Comparison of ENCODE assay signal across 1 cellular context in the genomic region with DNA sequence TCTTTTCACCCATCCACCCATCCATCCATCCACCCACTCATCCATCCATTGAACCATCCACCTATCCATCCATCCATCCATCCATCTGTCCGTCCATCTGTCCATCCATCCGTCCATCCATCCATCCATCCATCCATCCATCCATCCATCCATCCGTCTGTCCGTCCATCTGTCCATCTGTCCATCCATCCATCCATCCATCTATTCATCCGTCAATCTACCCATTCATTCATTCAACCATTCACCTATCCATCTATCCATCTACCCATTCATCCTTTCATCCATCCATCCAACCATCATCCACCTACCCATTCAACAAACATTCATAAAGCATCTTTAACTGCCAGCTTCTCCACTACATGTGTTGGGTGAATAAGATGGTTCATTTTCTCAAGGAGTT.
TF ChIP-seq lines count a peak whose summit lies in the region.

No MANE protein-coding gene starts in this region.

TF ChIP-seq in HepG2, 621 proteins besides CTCF, POLR2A, EP300 and RAD21:
- TF ChIP-seq ZNF512B (CRISPR knock-in tag; IDR thresholded peaks at IDR 0.05; ENCODE audit: borderline replicate concordance) (no peak), ZNF558 (CRISPR knock-in tag; IDR thresholded peaks at IDR 0.05; ENCODE audit: borderline replicate concordance) (no peak), FOSL2 (CRISPR knock-in tag; IDR thresholded peaks at IDR 0.05) (no peak), MAFF (IDR thresholded peaks at IDR 0.05; ENCODE audit: low read depth, low read length) (no peak), ZFP62 (CRISPR knock-in tag; IDR thresholded peaks at IDR 0.05) (no peak), ELF3 (CRISPR knock-in tag; IDR thresholded peaks at IDR 0.05) (no peak), KAT2B (IDR thresholded peaks at IDR 0.05; ENCODE audit: borderline replicate concordance, low read depth, low read length) (no peak), ESRRA (CRISPR knock-in tag; IDR thresholded peaks at IDR 0.05; ENCODE audit: low read depth) (no peak), NONO (IDR thresholded peaks at IDR 0.05) (0 out of 2 replicates have a peak, but pooled peaks have one; percentile 66), NONO (CRISPR knock-in tag; conservative IDR thresholded peaks at IDR 0.05) (no peak), ZFP36 (IDR thresholded peaks at IDR 0.05; ENCODE audit: borderline replicate concordance, low read depth, low read length, partially characterized antibody) (no peak), PHB2 (IDR thresholded peaks at IDR 0.05; ENCODE audit: partially characterized antibody) (peak; percentile 91), PLRG1 (conservative IDR thresholded peaks at IDR 0.05) (peak; percentile 96; the same call in 1 of the 2 replicates), CBX5 (CRISPR knock-in tag; IDR thresholded peaks at IDR 0.05; ENCODE audit: borderline replicate concordance) (no peak), ZNF20 (CRISPR knock-in tag; IDR thresholded peaks at IDR 0.05) (no peak), ZNF282 (IDR thresholded peaks at IDR 0.05; ENCODE audit: partially characterized antibody) (peak; percentile 74), MTF2 (CRISPR knock-in tag; IDR thresholded peaks at IDR 0.05; ENCODE audit: borderline replicate concordance) (no peak), SP4 (CRISPR knock-in tag; IDR thresholded peaks at IDR 0.05) (no peak), SP1 (IDR thresholded peaks at IDR 0.05) (0 out of 2 replicates have a peak, but pooled peaks have one; percentile 16), SP1 (CRISPR knock-in tag; IDR thresholded peaks at IDR 0.05) (no peak), YEATS4 (CRISPR knock-in tag; IDR thresholded peaks at IDR 0.05; ENCODE audit: borderline replicate concordance) (no peak)
- TF ChIP-seq, protein P1, sequence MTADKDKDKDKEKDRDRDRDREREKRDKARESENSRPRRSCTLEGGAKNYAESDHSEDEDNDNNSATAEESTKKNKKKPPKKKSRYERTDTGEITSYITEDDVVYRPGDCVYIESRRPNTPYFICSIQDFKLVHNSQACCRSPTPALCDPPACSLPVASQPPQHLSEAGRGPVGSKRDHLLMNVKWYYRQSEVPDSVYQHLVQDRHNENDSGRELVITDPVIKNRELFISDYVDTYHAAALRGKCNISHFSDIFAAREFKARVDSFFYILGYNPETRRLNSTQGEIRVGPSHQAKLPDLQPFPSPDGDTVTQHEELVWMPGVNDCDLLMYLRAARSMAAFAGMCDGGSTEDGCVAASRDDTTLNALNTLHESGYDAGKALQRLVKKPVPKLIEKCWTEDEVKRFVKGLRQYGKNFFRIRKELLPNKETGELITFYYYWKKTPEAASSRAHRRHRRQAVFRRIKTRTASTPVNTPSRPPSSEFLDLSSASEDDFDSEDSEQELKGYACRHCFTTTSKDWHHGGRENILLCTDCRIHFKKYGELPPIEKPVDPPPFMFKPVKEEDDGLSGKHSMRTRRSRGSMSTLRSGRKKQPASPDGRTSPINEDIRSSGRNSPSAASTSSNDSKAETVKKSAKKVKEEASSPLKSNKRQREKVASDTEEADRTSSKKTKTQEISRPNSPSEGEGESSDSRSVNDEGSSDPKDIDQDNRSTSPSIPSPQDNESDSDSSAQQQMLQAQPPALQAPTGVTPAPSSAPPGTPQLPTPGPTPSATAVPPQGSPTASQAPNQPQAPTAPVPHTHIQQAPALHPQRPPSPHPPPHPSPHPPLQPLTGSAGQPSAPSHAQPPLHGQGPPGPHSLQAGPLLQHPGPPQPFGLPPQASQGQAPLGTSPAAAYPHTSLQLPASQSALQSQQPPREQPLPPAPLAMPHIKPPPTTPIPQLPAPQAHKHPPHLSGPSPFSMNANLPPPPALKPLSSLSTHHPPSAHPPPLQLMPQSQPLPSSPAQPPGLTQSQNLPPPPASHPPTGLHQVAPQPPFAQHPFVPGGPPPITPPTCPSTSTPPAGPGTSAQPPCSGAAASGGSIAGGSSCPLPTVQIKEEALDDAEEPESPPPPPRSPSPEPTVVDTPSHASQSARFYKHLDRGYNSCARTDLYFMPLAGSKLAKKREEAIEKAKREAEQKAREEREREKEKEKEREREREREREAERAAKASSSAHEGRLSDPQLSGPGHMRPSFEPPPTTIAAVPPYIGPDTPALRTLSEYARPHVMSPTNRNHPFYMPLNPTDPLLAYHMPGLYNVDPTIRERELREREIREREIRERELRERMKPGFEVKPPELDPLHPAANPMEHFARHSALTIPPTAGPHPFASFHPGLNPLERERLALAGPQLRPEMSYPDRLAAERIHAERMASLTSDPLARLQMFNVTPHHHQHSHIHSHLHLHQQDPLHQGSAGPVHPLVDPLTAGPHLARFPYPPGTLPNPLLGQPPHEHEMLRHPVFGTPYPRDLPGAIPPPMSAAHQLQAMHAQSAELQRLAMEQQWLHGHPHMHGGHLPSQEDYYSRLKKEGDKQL (CRISPR knock-in tag; IDR thresholded peaks at IDR 0.05; ENCODE audit: low read depth), result no peak
- TF ChIP-seq, protein P2, sequence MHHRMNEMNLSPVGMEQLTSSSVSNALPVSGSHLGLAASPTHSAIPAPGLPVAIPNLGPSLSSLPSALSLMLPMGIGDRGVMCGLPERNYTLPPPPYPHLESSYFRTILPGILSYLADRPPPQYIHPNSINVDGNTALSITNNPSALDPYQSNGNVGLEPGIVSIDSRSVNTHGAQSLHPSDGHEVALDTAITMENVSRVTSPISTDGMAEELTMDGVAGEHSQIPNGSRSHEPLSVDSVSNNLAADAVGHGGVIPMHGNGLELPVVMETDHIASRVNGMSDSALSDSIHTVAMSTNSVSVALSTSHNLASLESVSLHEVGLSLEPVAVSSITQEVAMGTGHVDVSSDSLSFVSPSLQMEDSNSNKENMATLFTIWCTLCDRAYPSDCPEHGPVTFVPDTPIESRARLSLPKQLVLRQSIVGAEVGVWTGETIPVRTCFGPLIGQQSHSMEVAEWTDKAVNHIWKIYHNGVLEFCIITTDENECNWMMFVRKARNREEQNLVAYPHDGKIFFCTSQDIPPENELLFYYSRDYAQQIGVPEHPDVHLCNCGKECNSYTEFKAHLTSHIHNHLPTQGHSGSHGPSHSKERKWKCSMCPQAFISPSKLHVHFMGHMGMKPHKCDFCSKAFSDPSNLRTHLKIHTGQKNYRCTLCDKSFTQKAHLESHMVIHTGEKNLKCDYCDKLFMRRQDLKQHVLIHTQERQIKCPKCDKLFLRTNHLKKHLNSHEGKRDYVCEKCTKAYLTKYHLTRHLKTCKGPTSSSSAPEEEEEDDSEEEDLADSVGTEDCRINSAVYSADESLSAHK (CRISPR knock-in tag; IDR thresholded peaks at IDR 0.05; ENCODE audit: borderline replicate concordance), result no peak
- TF ChIP-seq, protein P3, sequence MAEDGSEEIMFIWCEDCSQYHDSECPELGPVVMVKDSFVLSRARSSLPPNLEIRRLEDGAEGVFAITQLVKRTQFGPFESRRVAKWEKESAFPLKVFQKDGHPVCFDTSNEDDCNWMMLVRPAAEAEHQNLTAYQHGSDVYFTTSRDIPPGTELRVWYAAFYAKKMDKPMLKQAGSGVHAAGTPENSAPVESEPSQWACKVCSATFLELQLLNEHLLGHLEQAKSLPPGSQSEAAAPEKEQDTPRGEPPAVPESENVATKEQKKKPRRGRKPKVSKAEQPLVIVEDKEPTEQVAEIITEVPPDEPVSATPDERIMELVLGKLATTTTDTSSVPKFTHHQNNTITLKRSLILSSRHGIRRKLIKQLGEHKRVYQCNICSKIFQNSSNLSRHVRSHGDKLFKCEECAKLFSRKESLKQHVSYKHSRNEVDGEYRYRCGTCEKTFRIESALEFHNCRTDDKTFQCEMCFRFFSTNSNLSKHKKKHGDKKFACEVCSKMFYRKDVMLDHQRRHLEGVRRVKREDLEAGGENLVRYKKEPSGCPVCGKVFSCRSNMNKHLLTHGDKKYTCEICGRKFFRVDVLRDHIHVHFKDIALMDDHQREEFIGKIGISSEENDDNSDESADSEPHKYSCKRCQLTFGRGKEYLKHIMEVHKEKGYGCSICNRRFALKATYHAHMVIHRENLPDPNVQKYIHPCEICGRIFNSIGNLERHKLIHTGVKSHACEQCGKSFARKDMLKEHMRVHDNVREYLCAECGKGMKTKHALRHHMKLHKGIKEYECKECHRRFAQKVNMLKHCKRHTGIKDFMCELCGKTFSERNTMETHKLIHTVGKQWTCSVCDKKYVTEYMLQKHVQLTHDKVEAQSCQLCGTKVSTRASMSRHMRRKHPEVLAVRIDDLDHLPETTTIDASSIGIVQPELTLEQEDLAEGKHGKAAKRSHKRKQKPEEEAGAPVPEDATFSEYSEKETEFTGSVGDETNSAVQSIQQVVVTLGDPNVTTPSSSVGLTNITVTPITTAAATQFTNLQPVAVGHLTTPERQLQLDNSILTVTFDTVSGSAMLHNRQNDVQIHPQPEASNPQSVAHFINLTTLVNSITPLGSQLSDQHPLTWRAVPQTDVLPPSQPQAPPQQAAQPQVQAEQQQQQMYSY (CRISPR knock-in tag; IDR thresholded peaks at IDR 0.05), result no peak
- TF ChIP-seq, protein P4, sequence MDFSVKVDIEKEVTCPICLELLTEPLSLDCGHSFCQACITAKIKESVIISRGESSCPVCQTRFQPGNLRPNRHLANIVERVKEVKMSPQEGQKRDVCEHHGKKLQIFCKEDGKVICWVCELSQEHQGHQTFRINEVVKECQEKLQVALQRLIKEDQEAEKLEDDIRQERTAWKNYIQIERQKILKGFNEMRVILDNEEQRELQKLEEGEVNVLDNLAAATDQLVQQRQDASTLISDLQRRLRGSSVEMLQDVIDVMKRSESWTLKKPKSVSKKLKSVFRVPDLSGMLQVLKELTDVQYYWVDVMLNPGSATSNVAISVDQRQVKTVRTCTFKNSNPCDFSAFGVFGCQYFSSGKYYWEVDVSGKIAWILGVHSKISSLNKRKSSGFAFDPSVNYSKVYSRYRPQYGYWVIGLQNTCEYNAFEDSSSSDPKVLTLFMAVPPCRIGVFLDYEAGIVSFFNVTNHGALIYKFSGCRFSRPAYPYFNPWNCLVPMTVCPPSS (IDR thresholded peaks at IDR 0.05), result 0 out of 2 replicates have a peak, but pooled peaks have one; percentile 75
TF ChIP-seq in HepG2: peak in this region for 6.
